8 cellular contexts compared by ENCODE assay signal in the genomic region with DNA sequence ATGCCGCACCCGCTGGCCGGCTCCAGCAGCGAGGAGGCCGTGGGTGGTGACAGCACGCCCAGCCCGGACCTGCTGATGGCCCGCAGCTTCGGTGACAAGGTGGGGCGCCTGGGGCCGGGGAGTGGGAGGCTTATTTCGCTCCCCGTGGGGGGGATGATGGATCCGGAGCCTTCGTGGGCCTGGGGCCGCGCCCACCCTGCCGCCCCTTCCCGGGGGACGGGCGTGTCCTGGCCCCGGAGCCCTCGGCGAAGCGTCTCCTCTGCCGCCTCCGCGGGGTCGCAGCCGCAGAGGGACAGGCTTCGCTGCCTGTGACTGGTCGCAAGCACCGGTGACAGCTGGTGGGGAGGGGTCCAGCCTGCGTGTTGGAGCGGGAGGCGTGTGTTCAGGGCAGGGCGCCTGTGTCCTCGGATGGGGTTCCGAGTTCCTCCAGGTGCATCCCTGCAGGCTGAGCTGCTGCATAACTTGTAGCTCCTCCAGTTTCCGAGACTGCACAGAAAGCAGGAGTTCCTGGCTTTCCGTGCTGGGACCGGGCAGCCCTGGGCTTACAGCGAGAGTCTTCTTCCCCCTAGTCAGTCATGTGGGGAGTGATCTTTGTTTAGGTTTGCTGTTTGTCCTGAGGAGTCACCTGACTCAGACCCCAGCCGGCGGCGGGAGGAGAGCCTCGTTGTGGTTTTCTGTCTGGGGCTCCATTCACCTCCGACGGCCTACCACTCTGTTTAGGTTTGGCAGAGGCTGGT. TPM values are rescaled to one million over a fixed set of nuclear protein-coding genes. Genes with fewer than 3 reads are reported as not detected.
A peak's percentile ranks its signal among the peaks of the same experiment; 100 is the strongest.
DNase-seq lines count a peak whose midpoint lies in the region; ATAC-seq and TF ChIP-seq lines count a peak whose summit lies in the region.

No MANE protein-coding gene starts in this region.

- H3K9me3 ChIP-seq in HAP-1 = no peaks in the 10 kb centered on the region
- H3K9me3 ChIP-seq in psoas muscle = no peaks in the 10 kb centered on the region

- intact Hi-C loops in psoas muscle (cut with DNase I) = loop anchor here (5.0 kb wide), 4 partner anchors 34 to 369 kb away; a partner anchor contains a TSS

- peak overlapping the region; percentile 89 for H3K27ac ChIP-seq in psoas muscle

- H3K27me3 ChIP-seq in HAP-1 (ENCODE audit: low read depth) (no peaks in the 10 kb centered on the region), psoas muscle (ENCODE audit: insufficient read depth in 3 of 3, low read length in 2 of 3) (no peaks in the 10 kb centered on the region)

- ATAC-seq in psoas muscle = peak; percentile 13 to 27 (median 20)

- WGBS in psoas muscle, 3 donors = 0% methylated on average over 27 to 49 of the region's 49 CpGs

- H3K4me1 ChIP-seq in HAP-1 = peaks cover 32% of the 10 kb centered on the region
- peaks cover 45% of the 10 kb centered on the region for H3K4me1 ChIP-seq in psoas muscle

- H3K36me3 ChIP-seq in HAP-1 (replicated peaks) = no peaks in the 10 kb centered on the region
- H3K36me3 ChIP-seq in psoas muscle (ENCODE audit: insufficient read depth in 1 of 2, low read depth in 1 of 2) = no peaks in the 10 kb centered on the region

- H3K4me3 ChIP-seq in HAP-1 = peak overlapping the region; percentile 67
- peak overlapping the region; percentile 67 for H3K4me3 ChIP-seq in astrocyte of the spinal cord (ENCODE audit: low read depth, low read length)
- H3K4me3 ChIP-seq in psoas muscle = peak overlapping the region; percentile 98

- no peak for TF ChIP-seq CTCF in astrocyte of the spinal cord (IDR thresholded peaks at IDR 0.05; ENCODE audit: low read depth, low read length)
- no peak for TF ChIP-seq CTCF in psoas muscle (IDR thresholded peaks at IDR 0.05)

- in situ Hi-C loops in HAP-1 (cut with MboI; ENCODE audit: low sequenced_read_pairs) = no loop called here
- in situ Hi-C loops in astrocyte of the spinal cord (cut with HindIII; ENCODE audit: low sequenced_read_pairs) = no loop called here

- peak; percentile 41 for DNase-seq in GF-D8 (lab: John Stamatoyannopoulos, UW)
- peak; percentile 63 to 75 for DNase-seq in HAP-1 (ENCODE audit: low spot score in 2 of 2)
- peak; percentile 97 for DNase-seq in M059J (ENCODE audit: low read depth)
- peak; percentile 83 for DNase-seq in SW480 (ENCODE audit: low spot score)
- peak; percentile 87 for DNase-seq in astrocyte of the spinal cord (ENCODE audit: low read depth, low spot score)
- peak; percentile 78 for DNase-seq in hepatic stellate cell (ENCODE audit: low spot score)
- DNase-seq in psoas muscle = peak; percentile 46 to 60
- DNase-seq in GDM1 (lab: John Stamatoyannopoulos, UW) = no peak

RNA-seq across cellular contexts. Expression of a gene that starts 0.7 kb away (rescaled TPM):
- 5.7 and 11.0 TPM in 2 replicates for total RNA-seq in M059J (2014; rRNA removed; shearing (Covaris generic))
- 1 to 10 TPM; 1.6 to 2.8 (median 2.3) TPM for total RNA-seq in psoas muscle
- polyA plus RNA-seq in psoas muscle = 1 to 10 TPM in 2 of 3 donors, under 1 TPM in 1; 0.55 to 1.4 (median 1.3) TPM

RNA-seq across cellular contexts. Expression of a gene that starts 33.3 kb away (rescaled TPM):
- total RNA-seq in M059J (2014; rRNA removed; shearing (Covaris generic)) = 43.7 and 45.4 TPM in 2 replicates
- 10 to 100 TPM in 1 of 4 donors, 1 to 10 TPM in 3; 8.1 to 10.2 (median 9.0) TPM for total RNA-seq in psoas muscle
- 10 to 100 TPM in 2 of 3 donors, 1 to 10 TPM in 1; 3.7 to 17.2 (median 11.1) TPM for polyA plus RNA-seq in psoas muscle
